ENCODE assay signal across 13 cellular contexts in the genomic region with DNA sequence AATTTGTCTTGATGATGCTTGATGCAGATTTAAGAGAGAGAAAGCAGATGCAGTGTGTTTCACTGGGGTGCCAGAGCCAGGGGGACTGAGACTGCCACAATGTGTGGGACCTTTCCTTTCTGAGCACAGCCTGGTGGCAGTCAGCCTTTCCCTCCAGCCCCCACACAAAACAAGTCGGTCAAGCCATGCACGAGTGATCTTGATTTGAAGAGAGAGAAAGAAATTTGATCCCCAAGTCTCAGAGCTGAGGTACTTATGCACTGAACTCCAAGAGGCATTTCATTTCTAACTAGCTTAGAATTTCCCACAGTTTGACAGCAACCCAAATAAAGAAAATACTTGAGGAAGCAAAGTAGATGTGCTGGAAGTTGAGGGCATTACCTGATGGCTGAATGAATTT.
DNase-seq lines count a peak whose midpoint lies in the region; ATAC-seq lines count a peak whose summit lies in the region.
"Had no signal": no experiment of that assay in that cellular context is flagged by ENCODE, and none has a peak within 500 bp of the region (broad histone marks: within the 10 kb centered on the region; RNA-seq: fewer than 3 reads in every experiment).

No MANE protein-coding gene starts in this region.

- intact Hi-C loops in activated CD4-positive, alpha-beta T cell treated with anti-CD3 and anti-CD28 coated beads, Interleukin-2, amount 10 ng/mL, durations not matched to agents 24 days and 14 days (cut with micrococcal nuclease): loop anchor here (2.0 kb wide), 1 partner anchor 20 kb away; no protein-coding TSS in a partner anchor

- H3K4me1 Mint-ChIP-seq in activated CD4-positive, alpha-beta T cell treated with anti-CD3 and anti-CD28 coated beads, Interleukin-2, amount 10 ng/mL, durations not matched to agents 24 days and 14 days: peaks cover 56% of the 10 kb centered on the region
- peaks cover 48% of the 10 kb centered on the region for H3K4me1 Mint-ChIP-seq in activated naive CD8-positive, alpha-beta T cell treated with anti-CD3 and anti-CD28 coated beads, Interleukin-2, amount 50 U/mL, for 24 hours

- ATAC-seq in activated naive CD8-positive, alpha-beta T cell treated with anti-CD3 and anti-CD28 coated beads, Interleukin-2, amount 50 U/mL, for 24 hours: peak; percentile 20
- no peak for ATAC-seq in GM21367 (IDR thresholded peaks at IDR 0.05; ENCODE audit: unreplicated experiment)

- H3K27me3 Mint-ChIP-seq in activated CD4-positive, alpha-beta T cell treated with anti-CD3 and anti-CD28 coated beads, Interleukin-2, amount 10 ng/mL, durations not matched to agents 24 days and 14 days: no peaks in the 10 kb centered on the region
- H3K27me3 Mint-ChIP-seq in activated naive CD8-positive, alpha-beta T cell treated with anti-CD3 and anti-CD28 coated beads, Interleukin-2, amount 50 U/mL, for 24 hours: no peaks in the 10 kb centered on the region

- peak overlapping the region; percentile 82 for H3K27ac Mint-ChIP-seq in activated CD4-positive, alpha-beta T cell treated with anti-CD3 and anti-CD28 coated beads, Interleukin-2, amount 10 ng/mL, durations not matched to agents 24 days and 14 days
- H3K27ac Mint-ChIP-seq in activated naive CD8-positive, alpha-beta T cell treated with anti-CD3 and anti-CD28 coated beads, Interleukin-2, amount 50 U/mL, for 24 hours: no peak overlapping the region

- H3K9me3 Mint-ChIP-seq in activated CD4-positive, alpha-beta T cell treated with anti-CD3 and anti-CD28 coated beads, Interleukin-2, amount 10 ng/mL, durations not matched to agents 24 days and 14 days: peaks cover 18% of the 10 kb centered on the region
- H3K9me3 Mint-ChIP-seq in activated naive CD8-positive, alpha-beta T cell treated with anti-CD3 and anti-CD28 coated beads, Interleukin-2, amount 50 U/mL, for 24 hours: no peaks in the 10 kb centered on the region

- H3K4me3 Mint-ChIP-seq in activated CD4-positive, alpha-beta T cell treated with anti-CD3 and anti-CD28 coated beads, Interleukin-2, amount 10 ng/mL, durations not matched to agents 24 days and 14 days: peak overlapping the region; percentile 50
- H3K4me3 Mint-ChIP-seq in activated naive CD8-positive, alpha-beta T cell treated with anti-CD3 and anti-CD28 coated beads, Interleukin-2, amount 50 U/mL, for 24 hours: peak overlapping the region; percentile 21

- no peak for DNase-seq in activated CD4-positive, alpha-beta T cell treated with anti-CD3 and anti-CD28 coated beads, Interleukin-2, amount 10 ng/mL, durations not matched to agents 24 days and 14 days
- DNase-seq in activated CD4-positive, alpha-beta T cell treated with anti-CD3 and anti-CD28 coated beads for 4 hours: no peak
- peak; percentile 56 for DNase-seq in NCI-H128 (lab: John Stamatoyannopoulos, UW; ENCODE audit: unreplicated experiment)
- DNase-seq in activated naive CD8-positive, alpha-beta T cell treated with anti-CD3 and anti-CD28 coated beads, Interleukin-2, amount 50 U/mL, for 24 hours: no peak
- peak; percentile 50 for DNase-seq in renal cortical epithelial cell (ENCODE audit: low read depth)
- DNase-seq in GF-D8 (lab: John Stamatoyannopoulos, UW): no peak
- no peak for DNase-seq in activated CD4-positive, CD25-positive, alpha-beta regulatory T cell (lab: John Stamatoyannopoulos, UW)
- DNase-seq: cerebellar nuclear complex; DND-41; GOT3; stimulated activated CD8-positive, alpha-beta memory T cell treated with anti-CD3 and anti-CD28 coated beads, Interleukin-4, amount 100 ng/mL, for 48 hours; uterus had no signal

- H3K36me3 Mint-ChIP-seq in activated CD4-positive, alpha-beta T cell treated with anti-CD3 and anti-CD28 coated beads, Interleukin-2, amount 10 ng/mL, durations not matched to agents 24 days and 14 days (ENCODE audit: low read depth): peaks cover 3% of the 10 kb centered on the region
- H3K36me3 Mint-ChIP-seq in activated naive CD8-positive, alpha-beta T cell treated with anti-CD3 and anti-CD28 coated beads, Interleukin-2, amount 50 U/mL, for 24 hours (ENCODE audit: low read depth): no peaks in the 10 kb centered on the region

Comparison
In these comparisons a context has a peak if more than half of its experiments do, and no peak if none do; other contexts are left out.
1. DNase-seq: peak in NCI-H128 (single experiment) and renal cortical epithelial cell (single experiment); none in activated CD4-positive, alpha-beta T cell treated with anti-CD3 and anti-CD28 coated beads, Interleukin-2, amount 10 ng/mL, durations not matched to agents 24 days and 14 days (single experiment), activated CD4-positive, alpha-beta T cell treated with anti-CD3 and anti-CD28 coated beads for 4 hours (0 of 2), activated naive CD8-positive, alpha-beta T cell treated with anti-CD3 and anti-CD28 coated beads, Interleukin-2, amount 50 U/mL, for 24 hours (single experiment), GF-D8 (single experiment) and activated CD4-positive, CD25-positive, alpha-beta regulatory T cell (0 of 4).